ENCODE assay signal across 2 cellular contexts in genomic region chr5:140678993-140679392, GRCh38.
TF ChIP-seq lines count a peak whose summit lies in the region.

No MANE protein-coding gene starts in this region.

TF ChIP-seq in GM12878, 131 proteins besides CTCF, POLR2A, EP300 and RAD21:
- TF ChIP-seq IKZF2 (IDR thresholded peaks at IDR 0.05), result no peak
- no peak for TF ChIP-seq MEF2A (IDR thresholded peaks at IDR 0.05; ENCODE audit: insufficient read depth, low read depth, low read length)
- TF ChIP-seq SREBF1 (IDR thresholded peaks at IDR 0.05; ENCODE audit: low read length), result no peak
- TF ChIP-seq, protein P1, sequence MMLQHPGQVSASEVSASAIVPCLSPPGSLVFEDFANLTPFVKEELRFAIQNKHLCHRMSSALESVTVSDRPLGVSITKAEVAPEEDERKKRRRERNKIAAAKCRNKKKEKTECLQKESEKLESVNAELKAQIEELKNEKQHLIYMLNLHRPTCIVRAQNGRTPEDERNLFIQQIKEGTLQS (IDR thresholded peaks at IDR 0.05; ENCODE audit: borderline replicate concordance, extremely low read depth, low read depth, low read length), result no peak
- TF ChIP-seq ASH2L (IDR thresholded peaks at IDR 0.05; ENCODE audit: borderline replicate concordance, low read depth), result no peak
- TF ChIP-seq RFX5 (IDR thresholded peaks at IDR 0.05; ENCODE audit: low read depth, low read length), result no peak
- no peak for TF ChIP-seq SMARCA5 (IDR thresholded peaks at IDR 0.05)
- TF ChIP-seq EED (IDR thresholded peaks at IDR 0.05; ENCODE audit: low read depth), result no peak
- no peak for TF ChIP-seq STAT1 (conservative IDR thresholded peaks at IDR 0.05)

TF ChIP-seq in GM12891, 5 proteins besides CTCF, POLR2A, EP300 and RAD21:
- no peak for TF ChIP-seq TAF1 (IDR thresholded peaks at IDR 0.05; ENCODE audit: low read depth, low read length)
- TF ChIP-seq POU2F2 (IDR thresholded peaks at IDR 0.05; ENCODE audit: low read depth, low read length), result no peak
- no peak for TF ChIP-seq POLR2AphosphoS5 (IDR thresholded peaks at IDR 0.05; ENCODE audit: low read depth, low read length)
- TF ChIP-seq SPI1 (IDR thresholded peaks at IDR 0.05; ENCODE audit: low read depth, low read length), result no peak
- TF ChIP-seq PAX5 (IDR thresholded peaks at IDR 0.05; ENCODE audit: insufficient read depth, low read length, severe bottlenecking), result no peak
